ENCODE assay signal across 9 cellular contexts in the genomic region with DNA sequence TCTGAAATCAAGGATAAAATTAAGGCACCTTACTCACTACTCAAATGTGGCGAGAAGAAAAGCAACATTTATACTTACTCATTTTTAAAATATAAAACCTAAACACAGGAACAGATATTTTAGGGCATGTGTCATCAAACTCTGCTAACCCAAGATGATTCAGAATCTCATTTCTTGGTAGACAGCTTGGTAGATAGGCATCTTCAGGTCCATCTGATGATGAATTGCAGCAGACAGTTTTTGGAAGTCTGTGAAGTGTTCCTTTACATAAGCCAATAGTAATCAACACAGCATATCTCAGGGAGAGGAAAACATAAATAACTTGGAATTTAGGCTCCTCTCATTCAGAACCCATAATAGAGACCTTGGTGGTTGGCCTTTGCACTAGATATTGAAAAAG. TPM values are rescaled to one million over a fixed set of nuclear protein-coding genes. Genes with fewer than 3 reads are reported as not detected.
DNase-seq lines count a peak whose midpoint lies in the region; ATAC-seq and TF ChIP-seq lines count a peak whose summit lies in the region.
"Had no signal": no experiment of that assay in that cellular context is flagged by ENCODE, and none has a peak within 500 bp of the region (broad histone marks: within the 10 kb centered on the region; RNA-seq: fewer than 3 reads in every experiment).

No MANE protein-coding gene starts in this region.

- H3K4me3 ChIP-seq in hepatocyte (no peak overlapping the region), vagina (no peak overlapping the region)
- H3K4me3 ChIP-seq: cardiac muscle cell had no signal

- ATAC-seq in GM19463 (IDR thresholded peaks at IDR 0.05; ENCODE audit: unreplicated experiment) = no peak

- H4K20me1 ChIP-seq in hepatocyte (ENCODE audit: insufficient read depth, poor library complexity, severe bottlenecking) = peaks cover 36% of the 10 kb centered on the region

- TF ChIP-seq POLR2A in vagina (IDR thresholded peaks at IDR 0.05) = no peak

- peak overlapping the region; percentile 18 for H3K27ac ChIP-seq in hepatocyte
- peak overlapping the region; percentile 35 for H3K27ac ChIP-seq in substantia nigra (ENCODE audit: low read depth, low read length, poor library complexity, severe bottlenecking)
- H3K27ac ChIP-seq in vagina = no peak overlapping the region
- H3K27ac ChIP-seq: cardiac muscle cell had no signal

- no peaks in the 10 kb centered on the region for H3K9me3 ChIP-seq in hepatocyte (ENCODE audit: low read depth)
- no peaks in the 10 kb centered on the region for H3K9me3 ChIP-seq in vagina

- no peak overlapping the region for H2AFZ ChIP-seq in hepatocyte

- H3K36me3 Mint-ChIP-seq in activated naive CD4-positive, alpha-beta T cell treated with anti-CD3 and anti-CD28 coated beads, Interleukin-2, amount 50 U/mL, for 24 hours = peaks cover 2% of the 10 kb centered on the region
- peaks cover 30% of the 10 kb centered on the region for H3K36me3 Mint-ChIP-seq in activated T-helper 2 cell treated with anti-CD3 and anti-CD28 coated beads, Interferon-gamma antibody, Interleukin-2, Interleukin-4, amounts not matched to agents 10 μg/mL and 5 μg/mL and 100 μg/mL, durations not matched to agents 14 hours and 24 hours and 36 hours (ENCODE audit: low read depth)

- 100% methylated on average over 1 of the region's 1 CpG for WGBS in hepatocyte (ENCODE audit: low lambda C conversion rate, missing lambda C conversion rate)

- peak overlapping the region; percentile 80 for H3K27ac Mint-ChIP-seq in activated naive CD4-positive, alpha-beta T cell treated with anti-CD3 and anti-CD28 coated beads, Interleukin-2, amount 50 U/mL, for 24 hours
- H3K27ac Mint-ChIP-seq in activated T-helper 2 cell treated with anti-CD3 and anti-CD28 coated beads, Interferon-gamma antibody, Interleukin-2, Interleukin-4, amounts not matched to agents 10 μg/mL and 5 μg/mL and 100 μg/mL, durations not matched to agents 14 hours and 24 hours and 36 hours = peak overlapping the region; percentile 65

- no peaks in the 10 kb centered on the region for H3K27me3 Mint-ChIP-seq in activated naive CD4-positive, alpha-beta T cell treated with anti-CD3 and anti-CD28 coated beads, Interleukin-2, amount 50 U/mL, for 24 hours
- H3K27me3 Mint-ChIP-seq in activated T-helper 2 cell treated with anti-CD3 and anti-CD28 coated beads, Interferon-gamma antibody, Interleukin-2, Interleukin-4, amounts not matched to agents 10 μg/mL and 5 μg/mL and 100 μg/mL, durations not matched to agents 14 hours and 24 hours and 36 hours (ENCODE audit: low read depth) = peaks cover 6% of the 10 kb centered on the region

- no peaks in the 10 kb centered on the region for H3K27me3 ChIP-seq in hepatocyte
- H3K27me3 ChIP-seq in vagina = no peaks in the 10 kb centered on the region
- H3K27me3 ChIP-seq: cardiac muscle cell had no signal

- intact Hi-C loops in activated T-helper 2 cell treated with anti-CD3 and anti-CD28 coated beads, Interferon-gamma antibody, Interleukin-2, Interleukin-4, amounts not matched to agents 10 μg/mL and 5 μg/mL and 100 μg/mL, durations not matched to agents 14 hours and 24 hours and 36 hours (cut with micrococcal nuclease) = loop anchor here (1.0 to 5.0 kb wide), 5 partner anchors 44 to 403 kb away; partner anchors contain the start of gene KDM7A
- intact Hi-C loops in vagina (cut with DNase I) = loop anchor here (10.0 kb wide), 1 partner anchor 60 kb away; no protein-coding TSS in a partner anchor

- H3K4me2 ChIP-seq in hepatocyte = peak overlapping the region; percentile 81

- H3K36me3 ChIP-seq in hepatocyte (replicated peaks; ENCODE audit: insufficient read depth, low read depth) (no peaks in the 10 kb centered on the region), vagina (no peaks in the 10 kb centered on the region)
- H3K36me3 ChIP-seq: cardiac muscle cell had no signal

- H3K4me1 ChIP-seq in hepatocyte (ENCODE audit: insufficient read depth) = peaks cover 29% of the 10 kb centered on the region
- peaks cover 49% of the 10 kb centered on the region for H3K4me1 ChIP-seq in vagina

- TF ChIP-seq CTCF in hepatocyte (IDR thresholded peaks at IDR 0.05; ENCODE audit: poor library complexity) (no peak), vagina (IDR thresholded peaks at IDR 0.05) (no peak)

- H3K4me3 Mint-ChIP-seq in activated naive CD4-positive, alpha-beta T cell treated with anti-CD3 and anti-CD28 coated beads, Interleukin-2, amount 50 U/mL, for 24 hours = peak overlapping the region; percentile 54
- peak overlapping the region; percentile 37 for H3K4me3 Mint-ChIP-seq in activated T-helper 2 cell treated with anti-CD3 and anti-CD28 coated beads, Interferon-gamma antibody, Interleukin-2, Interleukin-4, amounts not matched to agents 10 μg/mL and 5 μg/mL and 100 μg/mL, durations not matched to agents 14 hours and 24 hours and 36 hours (ENCODE audit: low read depth)

- peaks cover 88% of the 10 kb centered on the region for H3K79me2 ChIP-seq in hepatocyte

- H3K4me1 Mint-ChIP-seq in activated naive CD4-positive, alpha-beta T cell treated with anti-CD3 and anti-CD28 coated beads, Interleukin-2, amount 50 U/mL, for 24 hours = peaks cover 79% of the 10 kb centered on the region
- peaks cover 62% of the 10 kb centered on the region for H3K4me1 Mint-ChIP-seq in activated T-helper 2 cell treated with anti-CD3 and anti-CD28 coated beads, Interferon-gamma antibody, Interleukin-2, Interleukin-4, amounts not matched to agents 10 μg/mL and 5 μg/mL and 100 μg/mL, durations not matched to agents 14 hours and 24 hours and 36 hours (ENCODE audit: low read depth)

- no peak for DNase-seq in activated naive CD4-positive, alpha-beta T cell (lab: John Stamatoyannopoulos, UW)
- no peak for DNase-seq in activated T-helper 2 cell treated with anti-CD3 and anti-CD28 coated beads, Interferon-gamma antibody, Interleukin-2, Interleukin-4, amounts not matched to agents 10 μg/mL and 5 μg/mL and 100 μg/mL, durations not matched to agents 14 hours and 24 hours and 36 hours (ENCODE audit: low spot score)
- DNase-seq in hepatocyte (ENCODE audit: low spot score) = no peak
- no peak for DNase-seq in substantia nigra (lab: John Stamatoyannopoulos, UW)
- no peak for DNase-seq in vagina (ENCODE audit: extremely low spot score in 2 of 2)
- DNase-seq in GM19240 (ENCODE audit: insufficient read length, low spot score) = no peak

- H3K9me2 ChIP-seq in hepatocyte (replicated peaks; ENCODE audit: insufficient read depth) = no peaks in the 10 kb centered on the region

- H3K9me3 Mint-ChIP-seq in activated naive CD4-positive, alpha-beta T cell treated with anti-CD3 and anti-CD28 coated beads, Interleukin-2, amount 50 U/mL, for 24 hours = no peaks in the 10 kb centered on the region
- no peaks in the 10 kb centered on the region for H3K9me3 Mint-ChIP-seq in activated T-helper 2 cell treated with anti-CD3 and anti-CD28 coated beads, Interferon-gamma antibody, Interleukin-2, Interleukin-4, amounts not matched to agents 10 μg/mL and 5 μg/mL and 100 μg/mL, durations not matched to agents 14 hours and 24 hours and 36 hours

RNA-seq across cellular contexts. Expression of gene HIPK2, which starts 3.4 kb away (rescaled TPM):
- 27.6 and 27.7 TPM in 2 replicates for total RNA-seq in activated T-helper 2 cell treated with anti-CD3 and anti-CD28 coated beads, Interferon-gamma antibody, Interleukin-2, Interleukin-4, amounts not matched to agents 10 μg/mL and 5 μg/mL and 100 μg/mL, durations not matched to agents 14 hours and 24 hours and 36 hours
- total RNA-seq in hepatocyte = 18.5 and 22.9 TPM in 2 replicates
- 12.2 and 18.2 TPM in 2 replicates for polyA plus RNA-seq in hepatocyte
- total RNA-seq in vagina = 21.9 TPM

RNA-seq across cellular contexts. Expression of gene TBXAS1, which starts 54.7 kb away (rescaled TPM):
- 1.7 and 2.0 TPM in 2 replicates for total RNA-seq in activated T-helper 2 cell treated with anti-CD3 and anti-CD28 coated beads, Interferon-gamma antibody, Interleukin-2, Interleukin-4, amounts not matched to agents 10 μg/mL and 5 μg/mL and 100 μg/mL, durations not matched to agents 14 hours and 24 hours and 36 hours
- total RNA-seq in hepatocyte (4.7 and 11.5 TPM in 2 replicates), vagina (18.4 TPM)
- 3.9 and 4.1 TPM in 2 replicates for polyA plus RNA-seq in hepatocyte
